In the genomic region with DNA sequence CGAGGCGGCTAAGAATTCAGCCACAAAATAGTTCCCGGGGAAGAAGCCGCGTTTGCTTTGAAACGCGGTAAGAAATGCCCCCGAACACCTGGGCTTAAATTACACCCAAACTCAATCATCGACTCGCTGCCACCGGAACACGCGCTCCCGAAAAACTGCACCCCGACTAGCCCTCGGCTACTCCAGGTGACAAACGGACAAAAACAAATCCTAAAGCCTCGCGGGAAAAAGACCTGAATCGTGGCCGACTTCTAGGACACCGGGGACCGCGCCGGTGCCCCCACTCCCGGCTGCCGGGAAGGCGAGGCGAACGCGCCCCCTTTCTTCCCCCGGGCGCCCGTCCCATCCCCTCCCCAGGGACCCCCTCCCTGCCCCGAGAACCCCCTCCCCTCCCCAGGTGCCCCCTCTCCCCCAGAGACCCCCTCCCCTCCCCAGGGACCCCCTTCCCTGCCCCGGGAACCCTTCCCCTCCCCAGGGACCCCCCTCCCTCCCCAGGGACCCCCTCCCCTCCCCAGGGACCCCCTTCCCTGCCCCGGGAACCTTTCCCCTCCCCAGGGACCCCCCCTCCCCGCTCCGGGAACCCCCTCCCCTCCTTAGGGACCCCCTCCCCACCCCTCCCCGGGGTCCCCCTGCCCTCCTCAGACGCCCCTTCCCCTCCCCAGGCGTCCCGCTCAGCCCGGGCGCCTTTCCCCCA, we compare ENCODE assay signal across 8 cellular contexts. TPM values are rescaled to one million over a fixed set of nuclear protein-coding genes. Genes with fewer than 3 reads are reported as not detected.
DNase-seq lines count a peak whose midpoint lies in the region; ATAC-seq and TF ChIP-seq lines count a peak whose summit lies in the region.

No MANE protein-coding gene starts in this region.

- H3K14ac ChIP-seq in mesenchymal stem cell (ENCODE audit: low read length in 2 of 2) = no peak overlapping the region

- H3K27me3 ChIP-seq in brain microvascular endothelial cell (replicated peaks) (no peaks in the 10 kb centered on the region), mesenchymal stem cell (ENCODE audit: control insufficient read depth in 1 of 2, insufficient read depth in 1 of 2, low read length in 2 of 2) (peaks cover 15 to 29% of the 10 kb centered on the region in 2 experiments)

- H3K27ac Mint-ChIP-seq in activated naive CD4-positive, alpha-beta T cell treated with anti-CD3 and anti-CD28 coated beads for 36 hours = peak overlapping the region; percentile 36

- H3K4me1 Mint-ChIP-seq in activated naive CD4-positive, alpha-beta T cell treated with anti-CD3 and anti-CD28 coated beads for 36 hours (ENCODE audit: low read depth) = peaks cover 19% of the 10 kb centered on the region

- no peak overlapping the region for H4K91ac ChIP-seq in mesenchymal stem cell (ENCODE audit: low read length)

- no peak overlapping the region for H3K4ac ChIP-seq in mesenchymal stem cell (ENCODE audit: low read depth in 1 of 2, low read length in 2 of 2)

- H2AFZ ChIP-seq in mesenchymal stem cell (ENCODE audit: low read depth, low read length) = peak overlapping the region; percentile 89

- in situ Hi-C loops in brain microvascular endothelial cell (cut with HindIII; ENCODE audit: low pct_ligation_motif_present, low sequenced_read_pairs) = no loop called here

- no peak overlapping the region for H2BK120ac ChIP-seq in mesenchymal stem cell (ENCODE audit: low read depth, low read length)

- H2AK5ac ChIP-seq in mesenchymal stem cell (ENCODE audit: low read length, severe bottlenecking) = no peak overlapping the region

- peak overlapping the region; percentile 74 for H3K9ac ChIP-seq in mesenchymal stem cell (ENCODE audit: low read length)

- no peak for ATAC-seq in GM19035 (IDR thresholded peaks at IDR 0.05; ENCODE audit: unreplicated experiment)

- H2BK5ac ChIP-seq in mesenchymal stem cell (ENCODE audit: low read depth, low read length, poor library complexity, severe bottlenecking) = no peak overlapping the region

- H3K27ac ChIP-seq in brain microvascular endothelial cell (peak overlapping the region; percentile 92), mesenchymal stem cell (ENCODE audit: low read length, poor library complexity, severe bottlenecking) (no peak overlapping the region), urinary bladder (ENCODE audit: low read depth) (peak overlapping the region; percentile 88)

- H3K4me1 ChIP-seq in mesenchymal stem cell (ENCODE audit: control insufficient read depth, insufficient read depth, low read depth, low read length) (peaks cover 13% of the 10 kb centered on the region), urinary bladder (ENCODE audit: insufficient read depth) (no peaks in the 10 kb centered on the region)

- intact Hi-C loops in activated naive CD4-positive, alpha-beta T cell treated with anti-CD3 and anti-CD28 coated beads for 36 hours (cut with micrococcal nuclease) = no loop called here

- H3K79me1 ChIP-seq in mesenchymal stem cell (replicated peaks; ENCODE audit: low read length, poor library complexity, severe bottlenecking) = peaks cover 42% of the 10 kb centered on the region

- CTCF ChIA-PET in activated naive CD4-positive, alpha-beta T cell treated with anti-CD3 and anti-CD28 coated beads for 36 hours (lab: Charles Lee) = interaction anchor here (1.2 to 1.5 kb wide), 2 partner anchors 131 to 172 kb away, joined by 4 to 5 read pairs; no protein-coding TSS in a partner anchor

- H3K4me3 ChIP-seq in brain microvascular endothelial cell (ENCODE audit: low read depth, low read length) (peak overlapping the region; percentile 75), mesenchymal stem cell (ENCODE audit: insufficient read depth in 1 of 2, low read depth in 1 of 2, low read length in 2 of 2) (peak overlapping the region; percentile 80 to 93), urinary bladder (ENCODE audit: low read depth, low read length) (peak overlapping the region; percentile 91)

- H3K23ac ChIP-seq in mesenchymal stem cell (ENCODE audit: low read length in 2 of 2) = no peak overlapping the region

- H3K36me3 ChIP-seq in brain microvascular endothelial cell (replicated peaks) = no peaks in the 10 kb centered on the region
- peaks cover 4 to 27% of the 10 kb centered on the region in 2 experiments for H3K36me3 ChIP-seq in mesenchymal stem cell (ENCODE audit: control insufficient read depth in 1 of 2, insufficient read depth in 2 of 2, low read depth in 1 of 2, low read length in 2 of 2)
- no peaks in the 10 kb centered on the region for H3K36me3 ChIP-seq in urinary bladder (ENCODE audit: insufficient read depth)

- no peak for DNase-seq in activated naive CD4-positive, alpha-beta T cell treated with anti-CD3 and anti-CD28 coated beads for 36 hours
- no peak for DNase-seq in activated naive CD4-positive, alpha-beta T cell (lab: John Stamatoyannopoulos, UW)
- DNase-seq in brain microvascular endothelial cell = no peak
- DNase-seq in mesenchymal stem cell = no peak
- DNase-seq in germinal center (ENCODE audit: low spot score) = no peak
- DNase-seq in nucleus accumbens (lab: John Stamatoyannopoulos, UW) = no peak

- no peak for TF ChIP-seq CTCF in brain microvascular endothelial cell (IDR thresholded peaks at IDR 0.05; ENCODE audit: low read depth, low read length, missing control alignments)

- H3K18ac ChIP-seq in mesenchymal stem cell (ENCODE audit: low read depth in 1 of 2, low read length in 2 of 2) = peak overlapping the region in 1 of 2 experiments; percentile 82

- H3K9me3 ChIP-seq in mesenchymal stem cell (ENCODE audit: control insufficient read depth, low read length) = no peaks in the 10 kb centered on the region

- 6% methylated on average over 28 of the region's 45 CpGs for WGBS in mesenchymal stem cell
- 3% methylated on average over 45 of the region's 45 CpGs for WGBS in urinary bladder

- H3K27me3 Mint-ChIP-seq in activated naive CD4-positive, alpha-beta T cell treated with anti-CD3 and anti-CD28 coated beads for 36 hours (ENCODE audit: low read depth) = no peaks in the 10 kb centered on the region

- H2BK12ac ChIP-seq in mesenchymal stem cell (ENCODE audit: low read length in 2 of 2) = no peak overlapping the region

- peak overlapping the region; percentile 82 for H3K4me3 Mint-ChIP-seq in activated naive CD4-positive, alpha-beta T cell treated with anti-CD3 and anti-CD28 coated beads for 36 hours

- peaks cover 21% of the 10 kb centered on the region for H3K36me3 Mint-ChIP-seq in activated naive CD4-positive, alpha-beta T cell treated with anti-CD3 and anti-CD28 coated beads for 36 hours (ENCODE audit: low read depth)

- H3K4me2 ChIP-seq in mesenchymal stem cell (ENCODE audit: low read length, poor library complexity, severe bottlenecking) = peak overlapping the region; percentile 92

- H3K9me3 Mint-ChIP-seq in activated naive CD4-positive, alpha-beta T cell treated with anti-CD3 and anti-CD28 coated beads for 36 hours = peaks cover 4% of the 10 kb centered on the region

- no peak overlapping the region for H4K8ac ChIP-seq in mesenchymal stem cell (ENCODE audit: low read length)

- H2BK15ac ChIP-seq in mesenchymal stem cell (ENCODE audit: low read depth, poor library complexity, severe bottlenecking) = no peak overlapping the region

RNA-seq across cellular contexts. Expression of a gene that starts 0.6 kb away (rescaled TPM):
- 10 to 100 TPM; 14.9 to 18.6 TPM for total RNA-seq in activated naive CD4-positive, alpha-beta T cell treated with anti-CD3 and anti-CD28 coated beads for 36 hours
- 7.6 TPM for polyA plus RNA-seq in mesenchymal stem cell (2013, experiment 1 of 2)
- polyA plus RNA-seq in mesenchymal stem cell (2013, experiment 2 of 2) = 7.7 TPM
- total RNA-seq in urinary bladder = 7.1 TPM
- polyA plus RNA-seq in urinary bladder = 12.6 TPM

RNA-seq across cellular contexts. Expression of a gene that starts 41.2 kb away (rescaled TPM):
- total RNA-seq in activated naive CD4-positive, alpha-beta T cell treated with anti-CD3 and anti-CD28 coated beads for 36 hours = not detected
- polyA plus RNA-seq in mesenchymal stem cell (2013, experiment 1 of 2) = not detected
- not detected for polyA plus RNA-seq in mesenchymal stem cell (2013, experiment 2 of 2)
- 2.7 TPM for total RNA-seq in urinary bladder
- polyA plus RNA-seq in urinary bladder = 0.73 TPM

RNA-seq across cellular contexts. Expression of a gene that starts 58.4 kb away (rescaled TPM):
- not detected for total RNA-seq in activated naive CD4-positive, alpha-beta T cell treated with anti-CD3 and anti-CD28 coated beads for 36 hours
- polyA plus RNA-seq in mesenchymal stem cell (2013, experiment 1 of 2) = not detected
- polyA plus RNA-seq in mesenchymal stem cell (2013, experiment 2 of 2) = not detected
- not detected for total RNA-seq in urinary bladder
- 0.08 TPM for polyA plus RNA-seq in urinary bladder
